ENCODE assay signal across 8 cellular contexts in genomic region chr11:118607401-118608267, GRCh38. TPM values are rescaled to one million over a fixed set of nuclear protein-coding genes. Genes with fewer than 3 reads are reported as not detected.
DNase-seq lines count a peak whose midpoint lies in the region; ATAC-seq and TF ChIP-seq lines count a peak whose summit lies in the region.

PHLDB1 (plus strand) TSS chr11:118607615; CDS start chr11:118613837, 6,222 bp downstream.

- peak within 1 kb of the TSS; percentile 50 for H3K4me3 ChIP-seq in HUES64 (ENCODE audit: low read length)
- H3K4me3 ChIP-seq in astrocyte of the cerebellum (ENCODE audit: low read depth, low read length): peak within 1 kb of the TSS; percentile 59
- H3K4me3 ChIP-seq in right atrium auricular region: peak within 1 kb of the TSS; percentile 57 to 72

- no peaks in the 10 kb centered on the region for H3K9me3 Mint-ChIP-seq in CD4-positive, alpha-beta T cell
- H3K9me3 Mint-ChIP-seq in T-helper 1 cell treated with Interleukin-12 subunit alpha and Interleukin-12 subunit beta and Interleukin-4 antibody, amounts not matched to agents 30 μg/mL and 1 μg/mL, for 36 hours: no peaks in the 10 kb centered on the region

- peaks cover 28% of the 10 kb centered on the region for H3K4me1 ChIP-seq in HUES64 (ENCODE audit: insufficient read depth, low read length)
- peaks cover 0 to 78% of the 10 kb centered on the region in 2 donors for H3K4me1 ChIP-seq in right atrium auricular region

- H3K4me1 Mint-ChIP-seq in CD4-positive, alpha-beta T cell (ENCODE audit: low read depth): peaks cover 24% of the 10 kb centered on the region
- peaks cover 22% of the 10 kb centered on the region for H3K4me1 Mint-ChIP-seq in T-helper 1 cell treated with Interleukin-12 subunit alpha and Interleukin-12 subunit beta and Interleukin-4 antibody, amounts not matched to agents 30 μg/mL and 1 μg/mL, for 36 hours (ENCODE audit: low read depth)

- H3K27ac ChIP-seq in CD4-positive, alpha-beta T cell (ENCODE audit: low read depth, low read length): peak within 1 kb of the TSS; percentile 52
- no peak within 1 kb of the TSS for H3K27ac ChIP-seq in HUES64 (ENCODE audit: low read depth, low read length)
- peak within 1 kb of the TSS; percentile 89 to 90 for H3K27ac ChIP-seq in right atrium auricular region

- peak within 1 kb of the TSS; percentile 72 for H3K27ac Mint-ChIP-seq in CD4-positive, alpha-beta T cell
- no peak within 1 kb of the TSS for H3K27ac Mint-ChIP-seq in T-helper 1 cell treated with Interleukin-12 subunit alpha and Interleukin-12 subunit beta and Interleukin-4 antibody, amounts not matched to agents 30 μg/mL and 1 μg/mL, for 36 hours

- DNase-seq in CD4-positive, alpha-beta T cell: peak in 8 of 10 experiments; percentile 28 to 56 (median 32)
- DNase-seq in astrocyte of the cerebellum (ENCODE audit: low read depth) (no peak), right atrium auricular region (ENCODE audit: low spot score) (peak; percentile 73), pons (ENCODE audit: low spot score) (peak; percentile 76)

- H3K27me3 Mint-ChIP-seq in CD4-positive, alpha-beta T cell: peaks cover 17% of the 10 kb centered on the region
- peaks cover 41% of the 10 kb centered on the region for H3K27me3 Mint-ChIP-seq in T-helper 1 cell treated with Interleukin-12 subunit alpha and Interleukin-12 subunit beta and Interleukin-4 antibody, amounts not matched to agents 30 μg/mL and 1 μg/mL, for 36 hours (ENCODE audit: low read depth)

- peaks cover 4% of the 10 kb centered on the region for H3K36me3 Mint-ChIP-seq in CD4-positive, alpha-beta T cell (ENCODE audit: low read depth)
- H3K36me3 Mint-ChIP-seq in T-helper 1 cell treated with Interleukin-12 subunit alpha and Interleukin-12 subunit beta and Interleukin-4 antibody, amounts not matched to agents 30 μg/mL and 1 μg/mL, for 36 hours (ENCODE audit: low read depth): peaks cover 8% of the 10 kb centered on the region

- no peak within 1 kb of the TSS for H3K9ac ChIP-seq in HUES64 (ENCODE audit: low read depth, low read length)

- in situ Hi-C loops in astrocyte of the cerebellum (cut with HindIII; ENCODE audit: low sequenced_read_pairs): no loop called here

- whole genome bisulfite sequencing in HUES64: 1% methylated on average over 60 of the region's 62 CpGs

- POLR2A ChIA-PET in CD4-positive, alpha-beta T cell (lab: Charles Lee): interaction anchor here (0.5 to 3.6 kb wide), 6 partner anchors 13 to 183 kb away, joined by 3 to 20 read pairs (median 7); partner anchors contain the start of genes ARCN1, DDX6 and KMT2A

- intact Hi-C loops in CD4-positive, alpha-beta T cell (cut with DNase I, micrococcal nuclease): loop anchor here in 1 of 2 experiments (5.0 kb wide), 1 partner anchor 35 kb away; the partner anchor contains the start of gene ARCN1

- no peaks in the 10 kb centered on the region for H3K27me3 ChIP-seq in CD4-positive, alpha-beta T cell (ENCODE audit: control insufficient read depth, insufficient read depth, low read length)
- peaks cover 78% of the 10 kb centered on the region for H3K27me3 ChIP-seq in HUES64 (ENCODE audit: insufficient read depth, low read length)
- H3K27me3 ChIP-seq in right atrium auricular region: no peaks in the 10 kb centered on the region

- no peaks in the 10 kb centered on the region for H3K9me3 ChIP-seq in CD4-positive, alpha-beta T cell (ENCODE audit: control insufficient read depth, low read length)
- no peaks in the 10 kb centered on the region for H3K9me3 ChIP-seq in HUES64 (ENCODE audit: insufficient read depth, low read depth, low read length)
- H3K9me3 ChIP-seq in right atrium auricular region: no peaks in the 10 kb centered on the region

- CTCF ChIA-PET in CD4-positive, alpha-beta T cell (lab: Charles Lee): interaction anchor here (1.2 to 1.3 kb wide), 2 partner anchors 13 kb away, joined by 4 to 14 read pairs; no protein-coding TSS in a partner anchor

- peak; percentile 14 for ATAC-seq in CD4-positive, alpha-beta T cell (ENCODE audit: poor library complexity)
- ATAC-seq in HG03045 (IDR thresholded peaks at IDR 0.05; ENCODE audit: unreplicated experiment): no peak
- no peak for ATAC-seq in HG03565 (IDR thresholded peaks at IDR 0.05; ENCODE audit: unreplicated experiment)

- H3K36me3 ChIP-seq in HUES64 (ENCODE audit: insufficient read depth, low read length) (peaks cover 7% of the 10 kb centered on the region; the same call in 1 of the 2 replicates), right atrium auricular region (no peaks in the 10 kb centered on the region)

- peak within 1 kb of the TSS; percentile 82 for H3K4me3 Mint-ChIP-seq in CD4-positive, alpha-beta T cell
- peak within 1 kb of the TSS; percentile 77 for H3K4me3 Mint-ChIP-seq in T-helper 1 cell treated with Interleukin-12 subunit alpha and Interleukin-12 subunit beta and Interleukin-4 antibody, amounts not matched to agents 30 μg/mL and 1 μg/mL, for 36 hours

- TF ChIP-seq CTCF in CD4-positive, alpha-beta T cell (IDR thresholded peaks at IDR 0.05): peak; percentile 62
- TF ChIP-seq CTCF in astrocyte of the cerebellum (IDR thresholded peaks at IDR 0.05; ENCODE audit: low read depth, low read length, missing control alignments) (peak; percentile 49), right atrium auricular region (IDR thresholded peaks at IDR 0.05) (peak in 1 of 2 donors; percentile 64)

RNA-seq across cellular contexts. Expression of gene PHLDB1, which starts in this region (rescaled TPM):
- 1 to 10 TPM; 1.8 to 2.3 TPM for total RNA-seq in CD4-positive, alpha-beta T cell
- polyA plus RNA-seq in HUES64 (2013, experiment 1 of 2): 51.4 TPM
- polyA plus RNA-seq in HUES64 (2013, experiment 2 of 2): 62.6 TPM
- total RNA-seq in right atrium auricular region: 100 to 1,000 TPM; 102 to 105 TPM

Comparison
In these comparisons a context has a peak if more than half of its experiments do, and no peak if none do; other contexts are left out.
1. RNA of gene PHLDB1 (total RNA-seq): 102 to 105 TPM in right atrium auricular region; 1.8 to 2.3 TPM in CD4-positive, alpha-beta T cell; every median in the first group is over 10 times any median in the second.
2. Peak in every context shown above with its lines, with median percentiles within 50 percentile points of each other: H3K4me3 ChIP-seq.